Comparison of ENCODE assay signal across 11 cellular contexts in the genomic region with DNA sequence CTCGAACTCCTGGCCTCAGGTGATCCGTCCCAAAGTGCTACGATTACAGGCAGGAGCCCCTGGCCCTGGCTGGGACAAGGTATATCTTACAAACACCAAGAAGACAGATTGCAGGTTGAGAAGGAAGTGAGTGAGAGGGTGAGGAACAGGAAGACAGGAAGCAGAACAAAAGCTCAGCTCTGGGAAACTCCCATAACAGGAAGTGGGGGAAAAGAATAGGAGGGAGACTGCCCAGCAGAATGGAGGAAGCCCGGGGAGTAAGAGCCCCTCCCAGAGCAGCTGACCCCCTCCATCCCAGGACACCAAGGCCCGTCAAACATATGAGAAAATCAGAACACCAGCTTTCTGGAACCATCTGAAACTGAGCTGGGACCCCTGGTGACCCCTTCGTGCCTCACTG. TPM values are rescaled to one million over a fixed set of nuclear protein-coding genes. Genes with fewer than 3 reads are reported as not detected.
DNase-seq lines count a peak whose midpoint lies in the region; ATAC-seq and TF ChIP-seq lines count a peak whose summit lies in the region.
"Had no signal": no experiment of that assay in that cellular context is flagged by ENCODE, and none has a peak within 500 bp of the region (broad histone marks: within the 10 kb centered on the region; RNA-seq: fewer than 3 reads in every experiment).

No MANE protein-coding gene starts in this region.

- H3K79me2 ChIP-seq in smooth muscle cell (ENCODE audit: low read depth), result peaks cover 15% of the 10 kb centered on the region

- no peak overlapping the region for H3K4me3 ChIP-seq in right atrium auricular region
- H3K4me3 ChIP-seq in left lung, result no peak overlapping the region
- no peak overlapping the region for H3K4me3 ChIP-seq in smooth muscle cell
- H3K4me3 ChIP-seq in HAP-1, result no peak overlapping the region

- peaks cover 0 to 36% of the 10 kb centered on the region in 2 donors for H3K4me1 ChIP-seq in right atrium auricular region
- peaks cover 13 to 90% of the 10 kb centered on the region in 2 donors for H3K4me1 ChIP-seq in left lung
- H3K4me1 ChIP-seq in smooth muscle cell (ENCODE audit: low read depth), result peaks cover 14% of the 10 kb centered on the region
- H3K4me1 ChIP-seq in HAP-1, result no peaks in the 10 kb centered on the region; the same call in 1 of the 2 replicates

- H3K9me3 ChIP-seq in right atrium auricular region (no peaks in the 10 kb centered on the region), left lung (no peaks in the 10 kb centered on the region), smooth muscle cell (replicated peaks; ENCODE audit: low read depth) (no peaks in the 10 kb centered on the region), HAP-1 (no peaks in the 10 kb centered on the region)

- TF ChIP-seq CTCF in right atrium auricular region (IDR thresholded peaks at IDR 0.05) (no peak), VCaP (conservative IDR thresholded peaks at IDR 0.05) (no peak), left lung (IDR thresholded peaks at IDR 0.05) (no peak), smooth muscle cell (IDR thresholded peaks at IDR 0.05; ENCODE audit: borderline replicate concordance, insufficient read depth, poor library complexity, severe bottlenecking) (no peak)

- H3F3A ChIP-seq in smooth muscle cell (ENCODE audit: low read depth), result no peaks in the 10 kb centered on the region

- intact Hi-C loops in Right ventricle myocardium inferior (cut with DNase I), result loop anchor here (10.0 kb wide), 1 partner anchor 144 kb away; the partner anchor contains the start of gene LMTK2
- intact Hi-C loops in left lung (cut with DNase I), result no loop called here

- 85% methylated on average over 6 of the region's 6 CpGs for WGBS in smooth muscle cell (ENCODE audit: low lambda C conversion rate)

- no peaks in the 10 kb centered on the region for H4K20me1 ChIP-seq in smooth muscle cell (ENCODE audit: low read depth)

- no peak overlapping the region for H3K4me2 ChIP-seq in smooth muscle cell

- no peak overlapping the region for H2AFZ ChIP-seq in smooth muscle cell (ENCODE audit: low read depth)

- peaks cover 3% of the 10 kb centered on the region for H3K36me3 ChIP-seq in right atrium auricular region
- peaks cover 0 to 27% of the 10 kb centered on the region in 2 donors for H3K36me3 ChIP-seq in left lung
- no peaks in the 10 kb centered on the region for H3K36me3 ChIP-seq in smooth muscle cell (ENCODE audit: low read depth)
- no peaks in the 10 kb centered on the region for H3K36me3 ChIP-seq in HAP-1 (replicated peaks)

- in situ Hi-C loops in HAP-1 (cut with MboI; ENCODE audit: low sequenced_read_pairs), result no loop called here

- H3K27me3 ChIP-seq in right atrium auricular region (no peaks in the 10 kb centered on the region), left lung (no peaks in the 10 kb centered on the region), smooth muscle cell (ENCODE audit: low read depth) (no peaks in the 10 kb centered on the region), HAP-1 (ENCODE audit: low read depth) (no peaks in the 10 kb centered on the region)

- H3K27ac ChIP-seq in right atrium auricular region, result peak overlapping the region; percentile 42 to 44
- peak overlapping the region; percentile 87; the same call in 1 of the 2 replicates for H3K27ac ChIP-seq in VCaP
- H3K27ac ChIP-seq in left lung, result peak overlapping the region; percentile 62 to 83
- H3K27ac ChIP-seq in smooth muscle cell (ENCODE audit: low read depth), result no peak overlapping the region

- DNase-seq in right atrium auricular region (ENCODE audit: low spot score), result no peak
- DNase-seq in Right ventricle myocardium inferior (ENCODE audit: missing footprints), result no peak
- no peak for DNase-seq in left lung
- no peak for DNase-seq in smooth muscle cell (lab: John Stamatoyannopoulos, UW; ENCODE audit: unreplicated experiment)
- DNase-seq in stimulated activated CD4-positive, alpha-beta T cell treated with anti-CD3 and anti-CD28 coated beads, Interleukin-1b, Interleukin-23, amount 100 ng/mL, for 48 hours, result no peak
- DNase-seq in HAP-1 (ENCODE audit: low spot score in 2 of 2), result no peak
- DNase-seq: GOT3; NCI-H1092; NK-92 treated with Interleukin-12 subunit alpha and Interleukin-12 subunit beta, amount 100 ng/mL, for 24 hours had no signal

- ATAC-seq in Right ventricle myocardium inferior, result no peak
- no peak for ATAC-seq in left lung
- no peak for ATAC-seq in GM21515 (IDR thresholded peaks at IDR 0.05; ENCODE audit: unreplicated experiment)

- H3K9ac ChIP-seq in smooth muscle cell (ENCODE audit: low read depth), result no peak overlapping the region

RNA-seq across cellular contexts. Expression of gene TECPR1, which starts 2.9 kb away (rescaled TPM):
- total RNA-seq in right atrium auricular region, result 10 to 100 TPM; 11.5 to 13.9 TPM
- 20.9 TPM for total RNA-seq in Right ventricle myocardium inferior
- 10 to 100 TPM; 40.0 to 67.4 TPM for total RNA-seq in left lung
- 27.7 and 33.1 TPM in 2 replicates for total RNA-seq in smooth muscle cell
- polyA plus RNA-seq in smooth muscle cell, result 8.9 and 15.3 TPM in 2 replicates

RNA-seq across cellular contexts. Expression of gene BRI3, which starts 32.4 kb away (rescaled TPM):
- total RNA-seq in right atrium auricular region (10 to 100 TPM; 55.6 to 61.1 TPM), Right ventricle myocardium inferior (240 TPM), left lung (100 to 1,000 TPM; 448 to 505 TPM), smooth muscle cell (58.4 and 70.1 TPM in 2 replicates)
- 83.0 and 84.9 TPM in 2 replicates for polyA plus RNA-seq in smooth muscle cell

RNA-seq across cellular contexts. Expression of gene BHLHA15, which starts 37.9 kb away (rescaled TPM):
- total RNA-seq in right atrium auricular region (under 1 TPM in 1 of 2 donors, not detected in 1; 0.83 TPM), Right ventricle myocardium inferior (not detected), left lung (1 to 10 TPM in 1 of 2 donors, under 1 TPM in 1; 0.87 to 2.4 TPM), smooth muscle cell (0.27 TPM in 1 of 2 replicates, not detected in the other)
- polyA plus RNA-seq in smooth muscle cell, result 1.3 and 1.4 TPM in 2 replicates
